ENCODE assay signal across 8 cellular contexts in genomic region chr15:75904241-75904631, GRCh38. TPM values are rescaled to one million over a fixed set of nuclear protein-coding genes. Genes with fewer than 3 reads are reported as not detected.
A peak's percentile ranks its signal among the peaks of the same experiment; 100 is the strongest.
DNase-seq lines count a peak whose midpoint lies in the region; ATAC-seq and TF ChIP-seq lines count a peak whose summit lies in the region.

No MANE protein-coding gene starts in this region.

- in situ Hi-C loops in brain microvascular endothelial cell (cut with HindIII; ENCODE audit: low pct_ligation_motif_present, low sequenced_read_pairs), result no loop called here

- peak overlapping the region; percentile 79 for H3K9ac ChIP-seq in smooth muscle cell (ENCODE audit: low read depth)

- H3K4me3 Mint-ChIP-seq in immature natural killer cell, result peak overlapping the region; percentile 97 to 99 (median 98)

- peaks cover 15% of the 10 kb centered on the region for H3K36me3 ChIP-seq in brain microvascular endothelial cell (replicated peaks)
- no peaks in the 10 kb centered on the region for H3K36me3 ChIP-seq in smooth muscle cell (ENCODE audit: low read depth)

- H3K79me2 ChIP-seq in smooth muscle cell (ENCODE audit: low read depth), result peaks cover 52% of the 10 kb centered on the region

- peak; percentile 25 for TF ChIP-seq CTCF in brain microvascular endothelial cell (IDR thresholded peaks at IDR 0.05; ENCODE audit: low read depth, low read length, missing control alignments)
- no peak for TF ChIP-seq CTCF in smooth muscle cell (IDR thresholded peaks at IDR 0.05; ENCODE audit: borderline replicate concordance, insufficient read depth, poor library complexity, severe bottlenecking)

- peak overlapping the region; percentile 93 for H3K4me3 ChIP-seq in brain microvascular endothelial cell (ENCODE audit: low read depth, low read length)
- H3K4me3 ChIP-seq in smooth muscle cell, result peak overlapping the region; percentile 82

- peaks cover 31 to 49% of the 10 kb centered on the region in 2 donors for H3K4me1 Mint-ChIP-seq in immature natural killer cell

- peaks cover 0 to 10% (median 3%) of the 10 kb centered on the region in 3 donors for H3K36me3 Mint-ChIP-seq in immature natural killer cell

- peak overlapping the region; percentile 75 for H2AFZ ChIP-seq in smooth muscle cell (ENCODE audit: low read depth)

- H3K27me3 ChIP-seq in brain microvascular endothelial cell (replicated peaks), result no peaks in the 10 kb centered on the region
- H3K27me3 ChIP-seq in smooth muscle cell (ENCODE audit: low read depth), result no peaks in the 10 kb centered on the region

- DNase-seq in AG08395 (ENCODE audit: low spot score), result peak; percentile 11
- peak; percentile 76 for DNase-seq in OCI-M1 (lab: John Stamatoyannopoulos, UW)
- DNase-seq in brain microvascular endothelial cell, result peak; percentile 34
- DNase-seq in immature natural killer cell, result peak in 1 of 3 donors; percentile 25
- DNase-seq in smooth muscle cell (lab: John Stamatoyannopoulos, UW; ENCODE audit: unreplicated experiment), result no peak
- DNase-seq in UCSD-AML1 (lab: John Stamatoyannopoulos, UW; ENCODE audit: unreplicated experiment), result no peak

- H3K27ac Mint-ChIP-seq in immature natural killer cell, result peak overlapping the region; percentile 78 to 96 (median 88)

- H3K4me1 ChIP-seq in smooth muscle cell (ENCODE audit: low read depth), result peaks cover 22% of the 10 kb centered on the region

- H3K27ac ChIP-seq in brain microvascular endothelial cell, result peak overlapping the region; percentile 44
- peak overlapping the region; percentile 74 for H3K27ac ChIP-seq in smooth muscle cell (ENCODE audit: low read depth)

- under 1% methylated on average over 28 of the region's 28 CpGs for WGBS in smooth muscle cell (ENCODE audit: low lambda C conversion rate)

- H3F3A ChIP-seq in smooth muscle cell (ENCODE audit: low read depth), result peaks cover 35% of the 10 kb centered on the region

- peaks cover 4 to 13% (median 7%) of the 10 kb centered on the region in 3 donors for H3K27me3 Mint-ChIP-seq in immature natural killer cell (ENCODE audit: low read depth in 3 of 3)

- H3K9me3 ChIP-seq in smooth muscle cell (replicated peaks; ENCODE audit: low read depth), result no peaks in the 10 kb centered on the region

- H3K4me2 ChIP-seq in smooth muscle cell, result peak overlapping the region; percentile 97

- H3K9me3 Mint-ChIP-seq in immature natural killer cell, result peaks cover 0 to 1% (median 0%) of the 10 kb centered on the region in 6 donors

- ATAC-seq in GM18517 (IDR thresholded peaks at IDR 0.05; ENCODE audit: unreplicated experiment), result peak; percentile 33
- ATAC-seq in HG03342 (IDR thresholded peaks at IDR 0.05; ENCODE audit: unreplicated experiment), result peak; percentile 37

- peaks cover 29% of the 10 kb centered on the region for H4K20me1 ChIP-seq in smooth muscle cell (ENCODE audit: low read depth)

RNA-seq across cellular contexts. Expression of gene FBXO22, which starts 0.6 kb away (rescaled TPM):
- polyA plus RNA-seq in immature natural killer cell (10 to 100 TPM; 11.5 to 13.8 (median 12.7) TPM), smooth muscle cell (60.1 and 70.4 TPM in 2 replicates)
- total RNA-seq in smooth muscle cell, result 51.5 and 55.9 TPM in 2 replicates

Comparison
In these comparisons a context has a peak if more than half of its experiments do, and no peak if none do; other contexts are left out.
1. DNase-seq: peak in AG08395 (single experiment), OCI-M1 (single experiment) and brain microvascular endothelial cell (single experiment); none in smooth muscle cell (single experiment) and UCSD-AML1 (single experiment).